8 cellular contexts compared by ENCODE assay signal in the genomic region with DNA sequence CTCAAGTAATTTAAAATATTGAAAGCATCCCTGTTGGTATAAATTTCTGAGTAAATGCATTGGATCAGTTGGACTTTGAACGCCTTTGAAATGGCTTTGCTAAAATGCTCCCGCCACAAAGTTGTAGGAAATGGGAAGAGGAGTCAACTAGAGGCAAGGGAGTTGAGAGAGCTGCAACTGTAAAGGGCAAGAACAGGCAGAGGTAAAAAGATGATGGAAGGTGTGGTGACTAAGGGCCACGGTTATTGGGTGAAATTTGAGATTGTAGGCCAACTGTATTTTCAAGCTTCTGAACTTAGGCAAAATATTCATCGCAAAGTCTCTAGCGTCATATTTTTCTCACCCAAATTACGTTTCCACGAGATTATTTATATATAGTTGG. TPM values are rescaled to one million over a fixed set of nuclear protein-coding genes. Genes with fewer than 3 reads are reported as not detected.
DNase-seq lines count a peak whose midpoint lies in the region; ATAC-seq, FAIRE-seq and TF ChIP-seq lines count a peak whose summit lies in the region.

No MANE protein-coding gene starts in this region.

- H3K27ac Mint-ChIP-seq in astrocyte (ENCODE audit: unreplicated experiment), result peak overlapping the region; percentile 90

- peaks cover 24% of the 10 kb centered on the region for H4K20me1 ChIP-seq in astrocyte (ENCODE audit: insufficient read depth, low read length)

- H2AFZ ChIP-seq in astrocyte (ENCODE audit: low read depth, low read length), result no peak overlapping the region

- intact Hi-C loops in heart left ventricle (cut with DNase I) (loop anchor here in 3 of 10 donors (5.0 to 10.0 kb wide), 3 partner anchors 61 to 169 kb away; partner anchors contain the start of gene NIPSNAP2 (in 1 of the 3)), Right ventricle myocardium inferior (cut with DNase I) (no loop called here), head of caudate nucleus (cut with DNase I) (no loop called here)

- H3K9ac ChIP-seq in astrocyte (ENCODE audit: low read length) (peak overlapping the region; percentile 91), mucosa of rectum (ENCODE audit: low read depth in 1 of 2, low read length in 2 of 2) (peak overlapping the region; percentile 85 to 90)

- peak overlapping the region; percentile 93 for H3K4me3 Mint-ChIP-seq in astrocyte (ENCODE audit: unreplicated experiment)

- H3K36me3 ChIP-seq in heart left ventricle (peaks cover 0 to 60% (median 51%) of the 10 kb centered on the region in 9 donors), astrocyte (ENCODE audit: insufficient read depth, low read length) (peaks cover 36% of the 10 kb centered on the region), mucosa of rectum (ENCODE audit: control insufficient read depth in 2 of 2, insufficient read depth in 2 of 2, low read length in 2 of 2) (peaks cover 24 to 42% of the 10 kb centered on the region in 2 donors), urinary bladder (ENCODE audit: insufficient read depth) (peaks cover 2% of the 10 kb centered on the region)

- H3K9me3 Mint-ChIP-seq in astrocyte (ENCODE audit: unreplicated experiment), result no peaks in the 10 kb centered on the region

- no peaks in the 10 kb centered on the region for H3K36me3 Mint-ChIP-seq in astrocyte (ENCODE audit: low read depth, unreplicated experiment)

- DNase-seq in heart left ventricle (no peak), Right ventricle myocardium inferior (ENCODE audit: missing footprints) (no peak), astrocyte (ENCODE audit: low read depth) (no peak), iPS-NIHi11 (ENCODE audit: low spot score) (no peak), NCI-H1417 (lab: John Stamatoyannopoulos, UW) (no peak), head of caudate nucleus (no peak)

- H3K79me2 ChIP-seq in astrocyte (ENCODE audit: insufficient read depth, low read length), result peaks cover 47% of the 10 kb centered on the region

- 72 to 76% (median 74%) methylated on average over 7 of the region's 7 CpGs for whole genome bisulfite sequencing in heart left ventricle, 4 donors
- 56% methylated on average over 7 of the region's 7 CpGs for WGBS in urinary bladder

- H3K4me1 ChIP-seq in heart left ventricle, result peaks cover 0 to 32% (median 11%) of the 10 kb centered on the region in 12 donors
- peaks cover 28% of the 10 kb centered on the region for H3K4me1 ChIP-seq in astrocyte (ENCODE audit: insufficient read depth, low read length)
- H3K4me1 ChIP-seq in mucosa of rectum (ENCODE audit: control insufficient read depth in 2 of 2, insufficient read depth in 2 of 2, low read length in 2 of 2), result peaks cover 4 to 11% of the 10 kb centered on the region in 2 donors
- H3K4me1 ChIP-seq in urinary bladder (ENCODE audit: insufficient read depth), result no peaks in the 10 kb centered on the region

- H3K27ac ChIP-seq in heart left ventricle (peak overlapping the region in 11 of 12 donors; percentile 86 to 93 (median 90)), astrocyte (ENCODE audit: low read depth, low read length) (peak overlapping the region; percentile 81), mucosa of rectum (ENCODE audit: low read depth in 2 of 2, low read length in 2 of 2) (peak overlapping the region; percentile 86 to 94), urinary bladder (ENCODE audit: low read depth) (peak overlapping the region; percentile 91)

- no peaks in the 10 kb centered on the region for H3K27me3 Mint-ChIP-seq in astrocyte (ENCODE audit: low read depth, unreplicated experiment)

- no peak for FAIRE-seq in astrocyte (lab: Jason Lieb, UNC)

- no peak for TF ChIP-seq CTCF in heart left ventricle (IDR thresholded peaks at IDR 0.05)
- no peak for TF ChIP-seq CTCF in astrocyte (IDR thresholded peaks at IDR 0.05; ENCODE audit: insufficient read depth, low read depth, low read length)

- H3K4me2 ChIP-seq in astrocyte (ENCODE audit: low read length), result peak overlapping the region; percentile 88

- peaks cover 27% of the 10 kb centered on the region for H3K4me1 Mint-ChIP-seq in astrocyte (ENCODE audit: low read depth, unreplicated experiment)

- ATAC-seq in heart left ventricle (no peak), Right ventricle myocardium inferior (no peak)

- H3K9me3 ChIP-seq in heart left ventricle (no peaks in the 10 kb centered on the region), astrocyte (ENCODE audit: insufficient read depth, low read depth, low read length) (no peaks in the 10 kb centered on the region), mucosa of rectum (ENCODE audit: control insufficient read depth in 2 of 2, low read length in 2 of 2) (no peaks in the 10 kb centered on the region)

- TF ChIP-seq POLR2A in heart left ventricle (IDR thresholded peaks at IDR 0.05), result no peak

- H3K27me3 ChIP-seq in heart left ventricle, result no peaks in the 10 kb centered on the region
- no peaks in the 10 kb centered on the region for H3K27me3 ChIP-seq in astrocyte (ENCODE audit: insufficient read depth, low read length)
- no peaks in the 10 kb centered on the region for H3K27me3 ChIP-seq in mucosa of rectum (ENCODE audit: control insufficient read depth in 2 of 2, insufficient read depth in 2 of 2, low read length in 2 of 2)

- H3K4me3 ChIP-seq in heart left ventricle (peak overlapping the region in 10 of 12 donors; percentile 55 to 94 (median 77)), astrocyte (ENCODE audit: insufficient read depth, low read depth, low read length) (peak overlapping the region; percentile 92), mucosa of rectum (ENCODE audit: low read length in 2 of 2) (peak overlapping the region; percentile 89 to 99), urinary bladder (ENCODE audit: low read depth, low read length) (no peak overlapping the region)

RNA-seq across cellular contexts. Expression of gene SUMF2, which starts 0.6 kb away (rescaled TPM):
- total RNA-seq in heart left ventricle, result 10 to 100 TPM; 23.1 to 61.5 (median 30.9) TPM
- 10 to 100 TPM; 35.5 to 42.4 TPM for polyA plus RNA-seq in heart left ventricle
- total RNA-seq in Right ventricle myocardium inferior, result 33.1 TPM
- 87.8 and 96.0 TPM in 2 replicates for total RNA-seq in astrocyte
- total RNA-seq in urinary bladder, result 62.9 TPM
- polyA plus RNA-seq in urinary bladder, result 104 TPM

RNA-seq across cellular contexts. Expression of gene CCT6A, which starts 11.9 kb away (rescaled TPM):
- total RNA-seq in heart left ventricle (10 to 100 TPM; 44.6 to 85.8 (median 62.6) TPM), Right ventricle myocardium inferior (67.9 TPM), astrocyte (160 and 180 TPM in 2 replicates), urinary bladder (133 TPM)
- polyA plus RNA-seq in heart left ventricle (100 to 1,000 TPM in 1 of 2 donors, 10 to 100 TPM in 1; 75.8 to 180 TPM), urinary bladder (90.8 TPM)

RNA-seq across cellular contexts. Expression of gene PSPH, which starts 12.2 kb away (rescaled TPM):
- 10 to 100 TPM in 2 of 9 donors, 1 to 10 TPM in 7; 7.5 to 15.9 (median 8.9) TPM for total RNA-seq in heart left ventricle
- 10 to 100 TPM in 1 of 2 donors, 1 to 10 TPM in 1; 3.5 to 12.1 TPM for polyA plus RNA-seq in heart left ventricle
- 10.6 TPM for total RNA-seq in Right ventricle myocardium inferior
- total RNA-seq in astrocyte, result 69.2 and 72.7 TPM in 2 replicates
- total RNA-seq in urinary bladder, result 19.9 TPM
- 6.9 TPM for polyA plus RNA-seq in urinary bladder

RNA-seq across cellular contexts. Expression of gene PHKG1, which starts 29.3 kb away (rescaled TPM):
- total RNA-seq in heart left ventricle (100 to 1,000 TPM in 1 of 9 donors, 10 to 100 TPM in 7, 1 to 10 TPM in 1; 5.9 to 150 (median 19.9) TPM), Right ventricle myocardium inferior (31.2 TPM), astrocyte (not detected in 2 replicates), urinary bladder (3.6 TPM)
- polyA plus RNA-seq in heart left ventricle (1 to 10 TPM; 2.4 to 8.5 TPM), urinary bladder (13.0 TPM)

RNA-seq across cellular contexts. Expression of gene CHCHD2, which starts 42.8 kb away (rescaled TPM):
- total RNA-seq in heart left ventricle, result 100 to 1,000 TPM; 368 to 511 (median 412) TPM
- polyA plus RNA-seq in heart left ventricle, result 1,000 to 10,000 TPM in 1 of 2 donors, 100 to 1,000 TPM in 1; 245 to 1,085 TPM
- total RNA-seq in Right ventricle myocardium inferior, result 493 TPM
- total RNA-seq in astrocyte, result not detected in 2 replicates
- 156 TPM for total RNA-seq in urinary bladder
- 495 TPM for polyA plus RNA-seq in urinary bladder
